ENCODE assay signal across 7 cellular contexts in the genomic region with DNA sequence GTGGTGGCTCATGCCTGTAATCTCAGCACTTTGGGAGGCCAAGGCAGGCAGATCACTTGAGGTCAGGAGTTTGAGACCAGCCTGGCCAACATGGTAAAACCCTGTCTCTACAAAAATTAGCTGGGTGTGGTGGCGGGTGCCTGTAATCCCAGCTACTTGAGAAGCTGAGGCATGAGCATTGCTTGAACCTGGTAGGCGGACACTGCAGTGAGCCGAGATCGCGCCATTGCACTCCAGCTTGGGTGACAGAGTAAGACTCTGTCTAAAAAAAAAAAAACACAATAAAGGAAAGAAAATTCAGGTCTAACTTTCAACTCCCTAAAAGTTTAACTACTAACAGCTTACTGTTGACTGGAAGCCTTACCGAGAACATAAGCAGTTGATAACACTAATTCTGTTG. TPM values are rescaled to one million over a fixed set of nuclear protein-coding genes. Genes with fewer than 3 reads are reported as not detected.
A peak's percentile ranks its signal among the peaks of the same experiment; 100 is the strongest.
DNase-seq lines count a peak whose midpoint lies in the region; ATAC-seq and TF ChIP-seq lines count a peak whose summit lies in the region.
"Not testable (repeated sequence)": the region's sequence is repeated elsewhere in the genome, so short reads cannot be mapped to it uniquely, and the experiment has no call there.

No MANE protein-coding gene starts in this region.

- not testable (repeated sequence) for H2AFZ ChIP-seq in IMR-90 (replicated peaks; ENCODE audit: low read length, poor library complexity)

- not testable (repeated sequence) for H3K4me2 ChIP-seq in IMR-90 (ENCODE audit: low read depth, low read length)

- H3K27me3 Mint-ChIP-seq in T-helper 1 cell treated with Interleukin-12 subunit alpha and Interleukin-12 subunit beta and Interleukin-4 antibody, amounts not matched to agents 30 μg/mL and 1 μg/mL, for 36 hours (ENCODE audit: low read depth); activated CD4-positive, alpha-beta memory T cell treated with anti-CD3 and anti-CD28 coated beads, Interleukin-2, amount 10 ng/mL, durations not matched to agents 7 days and 5 days; activated T-helper 17 cell treated with anti-CD3 and anti-CD28 coated beads, Interleukin-2, amount 50 U/mL, for 72 hours; activated naive CD8-positive, alpha-beta T cell treated with anti-CD3 and anti-CD28 coated beads, Interleukin-2, amount 10 ng/mL, durations not matched to agents 7 days and 5 days; effector memory CD8-positive, alpha-beta T cell: not testable (repeated sequence)

- H3K9me3 Mint-ChIP-seq in T-helper 1 cell treated with Interleukin-12 subunit alpha and Interleukin-12 subunit beta and Interleukin-4 antibody, amounts not matched to agents 30 μg/mL and 1 μg/mL, for 36 hours; activated CD4-positive, alpha-beta memory T cell treated with anti-CD3 and anti-CD28 coated beads, Interleukin-2, amount 10 ng/mL, durations not matched to agents 7 days and 5 days; activated T-helper 17 cell treated with anti-CD3 and anti-CD28 coated beads, Interleukin-2, amount 50 U/mL, for 72 hours; activated naive CD8-positive, alpha-beta T cell treated with anti-CD3 and anti-CD28 coated beads, Interleukin-2, amount 10 ng/mL, durations not matched to agents 7 days and 5 days; effector memory CD8-positive, alpha-beta T cell; stimulated activated effector memory CD8-positive, alpha-beta T cell treated with anti-CD3 and anti-CD28 coated beads, Interleukin-12 subunit alpha, Interleukin-12 subunit beta, amount 100 ng/mL, for 72 hours: not testable (repeated sequence)

- not testable (repeated sequence) for TF ChIP-seq POLR2A in IMR-90 (IDR thresholded peaks at IDR 0.05; ENCODE audit: low read depth, low read length)

- H4K8ac ChIP-seq in IMR-90 (ENCODE audit: low read depth in 2 of 2, low read length in 2 of 2): not testable (repeated sequence)

- not testable (repeated sequence) for H2AK5ac ChIP-seq in IMR-90 (ENCODE audit: low read depth, low read length)

- H2BK5ac ChIP-seq in IMR-90 (ENCODE audit: low read depth, low read length, poor library complexity, severe bottlenecking): not testable (repeated sequence)

- H3K27ac ChIP-seq in IMR-90 (ENCODE audit: insufficient read depth, low read length): not testable (repeated sequence)

- peak overlapping the region; percentile 84 for H3K27ac Mint-ChIP-seq in T-helper 1 cell treated with Interleukin-12 subunit alpha and Interleukin-12 subunit beta and Interleukin-4 antibody, amounts not matched to agents 30 μg/mL and 1 μg/mL, for 36 hours
- H3K27ac Mint-ChIP-seq in activated CD4-positive, alpha-beta memory T cell treated with anti-CD3 and anti-CD28 coated beads, Interleukin-2, amount 10 ng/mL, durations not matched to agents 7 days and 5 days: peak overlapping the region; percentile 67
- peak overlapping the region; percentile 37 for H3K27ac Mint-ChIP-seq in activated T-helper 17 cell treated with anti-CD3 and anti-CD28 coated beads, Interleukin-2, amount 50 U/mL, for 72 hours
- H3K27ac Mint-ChIP-seq in activated naive CD8-positive, alpha-beta T cell treated with anti-CD3 and anti-CD28 coated beads, Interleukin-2, amount 10 ng/mL, durations not matched to agents 7 days and 5 days: peak overlapping the region; percentile 57
- peak overlapping the region; percentile 72 to 79 for H3K27ac Mint-ChIP-seq in effector memory CD8-positive, alpha-beta T cell
- peak overlapping the region; percentile 81 for H3K27ac Mint-ChIP-seq in stimulated activated effector memory CD8-positive, alpha-beta T cell treated with anti-CD3 and anti-CD28 coated beads, Interleukin-12 subunit alpha, Interleukin-12 subunit beta, amount 100 ng/mL, for 72 hours

- dilution Hi-C loops in IMR-90 (cut with HindIII; ENCODE audit: low sequenced_read_pairs, unreplicated experiment): not testable (repeated sequence)

- H3K4me1 Mint-ChIP-seq in T-helper 1 cell treated with Interleukin-12 subunit alpha and Interleukin-12 subunit beta and Interleukin-4 antibody, amounts not matched to agents 30 μg/mL and 1 μg/mL, for 36 hours (ENCODE audit: low read depth): peaks cover 73% of the 10 kb centered on the region
- peaks cover 76% of the 10 kb centered on the region for H3K4me1 Mint-ChIP-seq in activated CD4-positive, alpha-beta memory T cell treated with anti-CD3 and anti-CD28 coated beads, Interleukin-2, amount 10 ng/mL, durations not matched to agents 7 days and 5 days
- peaks cover 53% of the 10 kb centered on the region for H3K4me1 Mint-ChIP-seq in activated T-helper 17 cell treated with anti-CD3 and anti-CD28 coated beads, Interleukin-2, amount 50 U/mL, for 72 hours
- H3K4me1 Mint-ChIP-seq in activated naive CD8-positive, alpha-beta T cell treated with anti-CD3 and anti-CD28 coated beads, Interleukin-2, amount 10 ng/mL, durations not matched to agents 7 days and 5 days: peaks cover 58% of the 10 kb centered on the region
- H3K4me1 Mint-ChIP-seq in effector memory CD8-positive, alpha-beta T cell (ENCODE audit: low read depth in 2 of 2): peaks cover 57 to 66% of the 10 kb centered on the region in 2 donors
- peaks cover 83% of the 10 kb centered on the region for H3K4me1 Mint-ChIP-seq in stimulated activated effector memory CD8-positive, alpha-beta T cell treated with anti-CD3 and anti-CD28 coated beads, Interleukin-12 subunit alpha, Interleukin-12 subunit beta, amount 100 ng/mL, for 72 hours

- intact Hi-C loops in IMR-90 (cut with micrococcal nuclease): not testable (repeated sequence)

- not testable (repeated sequence) for H3K4ac ChIP-seq in IMR-90 (ENCODE audit: low read depth, low read length)

- H4K5ac ChIP-seq in IMR-90 (ENCODE audit: low read depth, low read length): not testable (repeated sequence)

- no CpG with 5 or more reads among the region's 6 CpGs for WGBS in IMR-90 (ENCODE audit: extremely low coverage in 2 of 2, insufficient read length in 1 of 2), 2 experiments

- not testable (repeated sequence) for H4K91ac ChIP-seq in IMR-90 (ENCODE audit: insufficient read depth, low read depth, low read length)

- H3K36me3 Mint-ChIP-seq in T-helper 1 cell treated with Interleukin-12 subunit alpha and Interleukin-12 subunit beta and Interleukin-4 antibody, amounts not matched to agents 30 μg/mL and 1 μg/mL, for 36 hours (ENCODE audit: low read depth): peaks cover 34% of the 10 kb centered on the region
- peaks cover 23% of the 10 kb centered on the region for H3K36me3 Mint-ChIP-seq in activated CD4-positive, alpha-beta memory T cell treated with anti-CD3 and anti-CD28 coated beads, Interleukin-2, amount 10 ng/mL, durations not matched to agents 7 days and 5 days (ENCODE audit: low read depth)
- H3K36me3 Mint-ChIP-seq in activated T-helper 17 cell treated with anti-CD3 and anti-CD28 coated beads, Interleukin-2, amount 50 U/mL, for 72 hours (ENCODE audit: low read depth): peaks cover 38% of the 10 kb centered on the region
- peaks cover 18% of the 10 kb centered on the region for H3K36me3 Mint-ChIP-seq in activated naive CD8-positive, alpha-beta T cell treated with anti-CD3 and anti-CD28 coated beads, Interleukin-2, amount 10 ng/mL, durations not matched to agents 7 days and 5 days
- H3K36me3 Mint-ChIP-seq in effector memory CD8-positive, alpha-beta T cell (ENCODE audit: insufficient read depth): peaks cover 24% of the 10 kb centered on the region
- peaks cover 47% of the 10 kb centered on the region for H3K36me3 Mint-ChIP-seq in stimulated activated effector memory CD8-positive, alpha-beta T cell treated with anti-CD3 and anti-CD28 coated beads, Interleukin-12 subunit alpha, Interleukin-12 subunit beta, amount 100 ng/mL, for 72 hours

- not testable (repeated sequence) for TF ChIP-seq RAD21 in IMR-90 (IDR thresholded peaks at IDR 0.05; ENCODE audit: low read length)

- H3K23ac ChIP-seq in IMR-90 (ENCODE audit: low read depth, low read length): 0 out of 2 replicates have a peak overlapping the region, but pooled peaks have one; percentile 15

- H2AK9ac ChIP-seq in IMR-90 (replicated peaks; ENCODE audit: low read depth, low read length, poor library complexity): not testable (repeated sequence)

- H3K79me1 ChIP-seq in IMR-90 (ENCODE audit: low read depth in 1 of 2, low read length in 2 of 2): peaks cover 8 to 91% of the 10 kb centered on the region in 2 experiments

- H3K9me3 ChIP-seq in IMR-90 (ENCODE audit: control insufficient read depth, insufficient read depth, low read length): not testable (repeated sequence)

- not testable (repeated sequence) for H3K9ac ChIP-seq in IMR-90 (ENCODE audit: low read depth, low read length)

- H4K20me1 ChIP-seq in IMR-90 (ENCODE audit: insufficient read depth, low read length): peaks cover 100% of the 10 kb centered on the region

- POLR2A ChIA-PET in IMR-90 (lab: Charles Lee; ENCODE audit: unreplicated experiment): not testable (repeated sequence)
- POLR2A ChIA-PET in activated CD4-positive, alpha-beta memory T cell treated with anti-CD3 and anti-CD28 coated beads, Interleukin-2, amount 10 ng/mL, durations not matched to agents 7 days and 5 days (lab: Charles Lee): interaction anchor here (1.2 to 1.6 kb wide), 2 partner anchors 68 to 71 kb away, joined by 3 to 8 read pairs; partner anchors contain the start of gene CEP20
- POLR2A ChIA-PET in activated naive CD8-positive, alpha-beta T cell treated with anti-CD3 and anti-CD28 coated beads, Interleukin-2, amount 10 ng/mL, durations not matched to agents 7 days and 5 days (lab: Charles Lee): interaction anchor here (0.5 to 1.5 kb wide), 2 partner anchors 16 to 67 kb away, joined by 3 to 4 read pairs; partner anchors contain the start of gene CEP20

- not testable (repeated sequence) for H3K18ac ChIP-seq in IMR-90 (ENCODE audit: low read depth, low read length)

- not testable (repeated sequence) for TF ChIP-seq CTCF in IMR-90 (conservative IDR thresholded peaks at IDR 0.05; ENCODE audit: low read depth, low read length)

- not testable (repeated sequence) for H2BK20ac ChIP-seq in IMR-90 (ENCODE audit: low read depth, low read length)

- not testable (repeated sequence) for H2BK15ac ChIP-seq in IMR-90 (ENCODE audit: low read depth, low read length)

- H3K4me1 ChIP-seq in IMR-90 (ENCODE audit: control insufficient read depth, insufficient read depth, low read length): peaks cover 29% of the 10 kb centered on the region

- CTCF ChIA-PET in IMR-90 (lab: Yijun Ruan, JAX): not testable (repeated sequence)
- CTCF ChIA-PET in activated CD4-positive, alpha-beta memory T cell treated with anti-CD3 and anti-CD28 coated beads, Interleukin-2, amount 10 ng/mL, durations not matched to agents 7 days and 5 days (lab: Charles Lee): interaction anchor here (0.5 kb wide), 1 partner anchor 47 kb away, joined by 3 read pairs; no protein-coding TSS in a partner anchor

- not testable (repeated sequence) for H3K4me3 Mint-ChIP-seq in T-helper 1 cell treated with Interleukin-12 subunit alpha and Interleukin-12 subunit beta and Interleukin-4 antibody, amounts not matched to agents 30 μg/mL and 1 μg/mL, for 36 hours; activated CD4-positive, alpha-beta memory T cell treated with anti-CD3 and anti-CD28 coated beads, Interleukin-2, amount 10 ng/mL, durations not matched to agents 7 days and 5 days; activated T-helper 17 cell treated with anti-CD3 and anti-CD28 coated beads, Interleukin-2, amount 50 U/mL, for 72 hours; effector memory CD8-positive, alpha-beta T cell; stimulated activated effector memory CD8-positive, alpha-beta T cell treated with anti-CD3 and anti-CD28 coated beads, Interleukin-12 subunit alpha, Interleukin-12 subunit beta, amount 100 ng/mL, for 72 hours
- H3K4me3 Mint-ChIP-seq in activated naive CD8-positive, alpha-beta T cell treated with anti-CD3 and anti-CD28 coated beads, Interleukin-2, amount 10 ng/mL, durations not matched to agents 7 days and 5 days: peak overlapping the region; percentile 44

- H3K9me1 ChIP-seq in IMR-90 (ENCODE audit: insufficient read depth, low read length): peaks cover 64% of the 10 kb centered on the region

- not testable (repeated sequence) for H3K27me3 ChIP-seq in IMR-90 (ENCODE audit: control insufficient read depth, insufficient read depth, low read length)

- not testable (repeated sequence) for BruUV-seq in IMR-90 (replicated peaks; lab: Mats Ljungman, UMichigan)

- not testable (repeated sequence) for H3K56ac ChIP-seq in IMR-90 (ENCODE audit: extremely low read depth, insufficient read depth, low read length)

- H3K36me3 ChIP-seq in IMR-90 (ENCODE audit: control insufficient read depth, insufficient read depth, low read length): peaks cover 26% of the 10 kb centered on the region; the same call in 1 of the 2 replicates

- not testable (repeated sequence) for H2BK120ac ChIP-seq in IMR-90 (ENCODE audit: low read depth, low read length)

- in situ Hi-C loops in IMR-90 (cut with MboI; ENCODE audit: low sequenced_read_pairs): not testable (repeated sequence)

- H3K14ac ChIP-seq in IMR-90 (replicated peaks; ENCODE audit: low read depth, low read length): not testable (repeated sequence)

- not testable (repeated sequence) for DNase-seq in IMR-90; activated CD4-positive, alpha-beta memory T cell treated with anti-CD3 and anti-CD28 coated beads, Interleukin-2, amount 10 ng/mL, durations not matched to agents 7 days and 5 days; activated naive CD8-positive, alpha-beta T cell treated with anti-CD3 and anti-CD28 coated beads, Interleukin-2, amount 10 ng/mL, durations not matched to agents 7 days and 5 days; effector memory CD8-positive, alpha-beta T cell; stimulated activated effector memory CD8-positive, alpha-beta T cell treated with anti-CD3 and anti-CD28 coated beads, Interleukin-12 subunit alpha, Interleukin-12 subunit beta, amount 100 ng/mL, for 72 hours (ENCODE audit: low spot score in 2 of 2)

- H3K4me3 ChIP-seq in IMR-90 (ENCODE audit: insufficient read depth, low read depth, low read length): not testable (repeated sequence)

- not testable (repeated sequence) for ATAC-seq in IMR-90 (ENCODE audit: low read depth); activated T-helper 17 cell treated with anti-CD3 and anti-CD28 coated beads, Interleukin-2, amount 50 U/mL, for 72 hours (replicated peaks); activated naive CD8-positive, alpha-beta T cell treated with anti-CD3 and anti-CD28 coated beads, Interleukin-2, amount 10 ng/mL, durations not matched to agents 7 days and 5 days (ENCODE audit: low read depth); effector memory CD8-positive, alpha-beta T cell (replicated peaks); stimulated activated effector memory CD8-positive, alpha-beta T cell treated with anti-CD3 and anti-CD28 coated beads, Interleukin-12 subunit alpha, Interleukin-12 subunit beta, amount 100 ng/mL, for 72 hours

RNA-seq across cellular contexts. Expression of gene ABCC1, which starts 6.7 kb away (rescaled TPM):
- total RNA-seq in IMR-90 (2012; rRNA removed): 34.4 and 39.4 TPM in 2 replicates
- 61.8 and 66.0 TPM in 2 replicates for polyA plus RNA-seq in IMR-90 (2012; rRNA removed)
- polyA plus RNA-seq in IMR-90 (2012; cell fraction: cytosol; rRNA removed): 42.5 and 75.2 TPM in 2 replicates
- polyA plus RNA-seq in IMR-90 (2012; cell fraction: nucleus; rRNA removed; ENCODE audit: low replicate concordance): 126 and 203 TPM in 2 replicates
- 10 to 100 TPM; 41.4 to 44.2 TPM for total RNA-seq in activated CD4-positive, alpha-beta memory T cell treated with anti-CD3 and anti-CD28 coated beads, Interleukin-2, amount 10 ng/mL, durations not matched to agents 7 days and 5 days
- total RNA-seq in activated T-helper 17 cell treated with anti-CD3 and anti-CD28 coated beads, Interleukin-2, amount 50 U/mL, for 72 hours: 10 to 100 TPM; 78.0 to 84.0 TPM
- total RNA-seq in activated naive CD8-positive, alpha-beta T cell treated with anti-CD3 and anti-CD28 coated beads, Interleukin-2, amount 10 ng/mL, durations not matched to agents 7 days and 5 days: 10 to 100 TPM; 55.2 to 62.5 TPM
